In the genomic region with DNA sequence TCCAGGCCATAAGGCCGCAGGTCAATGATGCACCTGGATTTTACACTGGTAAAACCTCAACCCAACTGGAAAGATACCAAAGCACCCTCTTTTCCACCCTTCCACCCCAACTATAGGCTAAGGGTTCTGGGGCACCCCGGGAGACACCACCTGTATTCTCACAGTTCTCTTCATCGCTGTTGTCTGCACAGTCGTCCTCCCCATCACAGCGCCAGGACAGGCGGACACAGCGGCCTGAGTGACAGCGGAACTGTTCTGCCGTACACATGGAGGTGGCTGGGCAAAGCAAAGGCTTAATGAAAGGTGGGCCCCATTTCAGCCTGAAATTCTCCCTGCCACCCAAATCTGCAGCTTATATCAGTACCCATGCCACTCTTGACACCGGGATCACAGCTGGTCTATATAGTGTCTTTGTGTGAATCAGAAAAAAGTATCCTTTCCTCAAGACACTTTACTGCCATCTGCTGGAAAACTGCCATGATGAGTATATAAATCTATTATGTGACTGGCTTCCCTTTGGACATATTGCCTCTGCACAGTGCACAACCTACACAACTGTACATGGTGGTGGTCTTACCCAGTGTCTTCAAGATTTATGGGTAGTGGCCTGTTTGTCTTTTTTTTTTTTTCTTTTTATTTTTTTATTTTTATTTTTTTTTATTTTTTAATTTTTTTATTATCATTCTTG, we compare ENCODE assay signal across 9 cellular contexts.
DNase-seq lines count a peak whose midpoint lies in the region; ATAC-seq and TF ChIP-seq lines count a peak whose summit lies in the region.
"Had no signal": no experiment of that assay in that cellular context is flagged by ENCODE, and none has a peak within 500 bp of the region (broad histone marks: within the 10 kb centered on the region; RNA-seq: fewer than 3 reads in every experiment).

No MANE protein-coding gene starts in this region.

- no peaks in the 10 kb centered on the region for H3F3A ChIP-seq in SU-DHL-6 (ENCODE audit: insufficient read depth)

- H3K27me3 ChIP-seq in SU-DHL-6 (ENCODE audit: low read length) (no peaks in the 10 kb centered on the region), tibial artery (no peaks in the 10 kb centered on the region)

- DNase-seq in NCI-H345 (lab: John Stamatoyannopoulos, UW) (peak; percentile 22), NCI-H345 treated with DMSO at 0.1 percent for 48 hours (lab: John Stamatoyannopoulos, UW; ENCODE audit: unreplicated experiment) (no peak), MV-4-11 (lab: John Stamatoyannopoulos, UW) (peak; percentile 71), kidney tubule cell (ENCODE audit: low spot score) (peak; percentile 57), tibial artery (no peak)
- DNase-seq in activated effector memory CD4-positive, alpha-beta T cell treated with Interleukin-2 at 50 U/mL for 16 hours, result no peak
- DNase-seq: activated B cell treated with CpG ODN at 0.5 μM for 24 hours had no signal

- no peaks in the 10 kb centered on the region for H3K36me3 ChIP-seq in SU-DHL-6 (ENCODE audit: low read length)
- H3K36me3 ChIP-seq in tibial artery, result peaks cover 0 to 15% (median 4%) of the 10 kb centered on the region in 3 donors

- TF ChIP-seq CTCF in SU-DHL-6 (IDR thresholded peaks at IDR 0.05; ENCODE audit: insufficient read depth, low read length, poor library complexity, severe bottlenecking) (peak; percentile 24), tibial artery (IDR thresholded peaks at IDR 0.05) (no peak)

- H3K9me3 ChIP-seq in SU-DHL-6 (ENCODE audit: insufficient read depth, low read length), result no peaks in the 10 kb centered on the region
- no peaks in the 10 kb centered on the region for H3K9me3 ChIP-seq in tibial artery

- no peaks in the 10 kb centered on the region for H3K9me2 ChIP-seq in SU-DHL-6 (replicated peaks; ENCODE audit: insufficient read depth, low read length)

- no peak for ATAC-seq in GM18868 (IDR thresholded peaks at IDR 0.05; ENCODE audit: unreplicated experiment)

- intact Hi-C loops in tibial artery (cut with DNase I; ENCODE audit: low total_unique reads), result loop anchor here (10.0 kb wide), 1 partner anchor 458 kb away; a partner anchor contains a TSS

- peaks cover 0 to 11% (median 3%) of the 10 kb centered on the region in 4 donors for H3K4me1 ChIP-seq in tibial artery

- no peak overlapping the region for H3K4me2 ChIP-seq in SU-DHL-6 (ENCODE audit: low read depth, low read length, poor library complexity, severe bottlenecking)

- H3K4me3 ChIP-seq in SU-DHL-6 (ENCODE audit: insufficient read depth, low read length, poor library complexity, severe bottlenecking) (no peak overlapping the region), tibial artery (no peak overlapping the region)

- H2AFZ ChIP-seq in SU-DHL-6 (ENCODE audit: low read depth, low read length, severe bottlenecking), result no peak overlapping the region

- no peaks in the 10 kb centered on the region for H4K20me1 ChIP-seq in SU-DHL-6 (ENCODE audit: low read depth, low read length)

- H3K9ac ChIP-seq in SU-DHL-6 (ENCODE audit: low read length), result no peak overlapping the region

- H3K79me2 ChIP-seq in SU-DHL-6 (ENCODE audit: insufficient read depth, low read length), result no peaks in the 10 kb centered on the region

- no peak overlapping the region for H3K27ac ChIP-seq in SU-DHL-6 (ENCODE audit: low read depth, low read length)
- no peak overlapping the region for H3K27ac ChIP-seq in tibial artery

Comparison
In these comparisons a context has a peak if more than half of its experiments do, and no peak if none do; other contexts are left out.
1. DNase-seq: peak in NCI-H345 (single experiment), MV-4-11 (single experiment) and kidney tubule cell (single experiment); none in NCI-H345 treated with DMSO at 0.1 percent for 48 hours (single experiment), activated effector memory CD4-positive, alpha-beta T cell treated with Interleukin-2 at 50 U/mL for 16 hours (single experiment) and tibial artery (0 of 2).